ENCODE assay signal across 10 cellular contexts in the genomic region with DNA sequence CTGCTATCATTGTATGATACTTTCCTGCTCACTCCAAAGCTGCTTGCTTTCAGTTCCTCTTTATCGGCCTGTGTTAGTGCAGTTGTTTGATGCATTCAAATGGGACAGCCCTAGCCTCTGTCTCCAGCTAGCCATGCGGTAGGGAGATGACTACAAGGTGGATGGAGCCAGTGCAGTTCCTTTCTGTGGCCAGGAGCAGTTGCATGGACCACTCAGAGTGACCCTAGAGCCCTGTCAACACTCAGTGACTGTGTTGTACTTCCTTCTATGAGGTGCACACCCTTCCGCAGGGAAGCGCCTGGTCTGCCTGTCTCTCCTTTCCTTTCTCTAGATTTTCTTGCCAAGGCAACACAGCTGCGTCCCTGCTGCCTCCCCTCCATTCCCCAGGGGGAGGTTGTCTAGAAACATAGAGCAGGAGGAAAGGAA. TPM values are rescaled to one million over a fixed set of nuclear protein-coding genes. Genes with fewer than 3 reads are reported as not detected.
DNase-seq lines count a peak whose midpoint lies in the region; ATAC-seq lines count a peak whose summit lies in the region.
"Had no signal": no experiment of that assay in that cellular context is flagged by ENCODE, and none has a peak within 500 bp of the region (broad histone marks: within the 10 kb centered on the region; RNA-seq: fewer than 3 reads in every experiment).

No MANE protein-coding gene starts in this region.

- intact Hi-C loops in posterior vena cava (cut with DNase I): no loop called here

- ATAC-seq in GM18867 (IDR thresholded peaks at IDR 0.05; ENCODE audit: unreplicated experiment): peak; percentile 96
- peak; percentile 98 for ATAC-seq in GM21619 (IDR thresholded peaks at IDR 0.05; ENCODE audit: unreplicated experiment)
- peak; percentile 99 for ATAC-seq in HG03432 (IDR thresholded peaks at IDR 0.05; ENCODE audit: unreplicated experiment)

- peak; percentile 76 for DNase-seq in left kidney (ENCODE audit: low read depth, low spot score)
- DNase-seq in posterior vena cava (ENCODE audit: low spot score): no peak
- no peak for DNase-seq in activated effector memory CD4-positive, alpha-beta T cell treated with anti-CD3 and anti-CD28 coated beads, Interleukin-2, amount 50 U/mL, for 16 hours
- no peak for DNase-seq in NCI-H524 (lab: John Stamatoyannopoulos, UW)
- DNase-seq in GDM1 (lab: John Stamatoyannopoulos, UW): no peak
- DNase-seq: NCI-H1105; stimulated activated naive CD4-positive, alpha-beta T cell had no signal

RNA-seq across cellular contexts. Expression of a gene that starts 33.8 kb away (rescaled TPM):
- 1 to 10 TPM; 3.1 to 7.2 TPM for total RNA-seq in posterior vena cava
